31 cellular contexts compared by ENCODE assay signal in genomic region chr5:51567636-51568035, GRCh38.
"Had no signal": no experiment of that assay in that cellular context is flagged by ENCODE, and none has a peak within 500 bp of the region (broad histone marks: within the 10 kb centered on the region; RNA-seq: fewer than 3 reads in every experiment).

No MANE protein-coding gene starts in this region.

- H3K4me3 Mint-ChIP-seq: activated naive CD8-positive, alpha-beta T cell treated with anti-CD3 and anti-CD28 coated beads for 36 hours; brain; naive B cell; T-helper 17 cell had no signal

- ATAC-seq: activated CD4-positive, CD25-positive, alpha-beta regulatory T cell treated with anti-CD3 and anti-CD28 coated beads, Interleukin-2, amount 50 U/mL, for 24 hours; sciatic nerve; stimulated activated naive CD8-positive, alpha-beta T cell treated with anti-CD3 and anti-CD28 coated beads, Interleukin-15, Interleukin-2, amounts not matched to agents 100 U/mL and 50 U/mL, for 24 hours; T-helper 17 cell had no signal

- H3K36me3 ChIP-seq: adrenal gland, ascending aorta, esophagus muscularis mucosa, left ventricle myocardium inferior, ovary, prostate gland, transverse colon, WERI-Rb-1 had no signal

- H3K4me3 ChIP-seq: adrenal gland, ascending aorta, esophagus muscularis mucosa, left ventricle myocardium inferior, lung, ovary, prostate gland, skin epidermis, testis, transverse colon had no signal

- H3K4me1 Mint-ChIP-seq: activated naive CD8-positive, alpha-beta T cell treated with anti-CD3 and anti-CD28 coated beads for 36 hours; brain; naive B cell; T-helper 17 cell had no signal

- H3K9me3 ChIP-seq: adrenal gland, ascending aorta, esophagus muscularis mucosa, left ventricle myocardium inferior, ovary, prostate gland, testis, transverse colon had no signal

- H3K27ac Mint-ChIP-seq: activated naive CD8-positive, alpha-beta T cell treated with anti-CD3 and anti-CD28 coated beads for 36 hours; brain; naive B cell; T-helper 17 cell had no signal

- H3K36me3 Mint-ChIP-seq: activated naive CD8-positive, alpha-beta T cell treated with anti-CD3 and anti-CD28 coated beads for 36 hours; brain; naive B cell had no signal

- H3K27me3 Mint-ChIP-seq: activated naive CD8-positive, alpha-beta T cell treated with anti-CD3 and anti-CD28 coated beads for 36 hours; naive B cell; T-helper 17 cell had no signal

- DNase-seq: activated CD4-positive, alpha-beta T cell treated with anti-CD3 and anti-CD28 coated beads for 48 hours; activated CD4-positive, alpha-beta T cell treated with anti-CD3 and anti-CD28 coated beads, Interleukin-2, amount 50 U/mL, for 48 hours; activated CD8-positive, alpha-beta memory T cell treated with anti-CD3 and anti-CD28 coated beads for 24 hours; activated effector memory CD4-positive, alpha-beta T cell treated with Interleukin-2 at 50 U/mL for 16 hours; activated naive CD4-positive, alpha-beta T cell treated with Interleukin-2 at 50 U/mL for 16 hours; activated naive CD8-positive, alpha-beta T cell treated with anti-CD3 and anti-CD28 coated beads for 36 hours; adrenal gland; central memory CD4-positive, alpha-beta T cell; left ventricle myocardium inferior; naive B cell; ovary; retina; stimulated activated CD4-positive, alpha-beta T cell treated with anti-CD3 and anti-CD28 coated beads, Interleukin-12 subunit alpha, Interleukin-12 subunit beta, amount 100 ng/mL, for 4 hours; stimulated activated CD4-positive, alpha-beta T cell treated with anti-CD3 and anti-CD28 coated beads, Interleukin-4, amount 100 ng/mL, for 1 hour; stimulated activated naive CD8-positive, alpha-beta T cell treated with anti-CD3 and anti-CD28 coated beads, Interleukin-15, Interleukin-2, amounts not matched to agents 100 U/mL and 50 U/mL, for 24 hours; T-helper 17 cell; T1000; testis; transverse colon; WERI-Rb-1 had no signal

- H3K4me1 ChIP-seq: adrenal gland, ascending aorta, esophagus muscularis mucosa, left ventricle myocardium inferior, prostate gland, testis, transverse colon had no signal

- H3K27me3 ChIP-seq: adrenal gland, ascending aorta, esophagus muscularis mucosa, ovary, testis, transverse colon had no signal

- FAIRE-seq: endothelial cell of umbilical vein, frontal cortex, islet of Langerhans had no signal

- H3K27ac ChIP-seq: adrenal gland, ascending aorta, esophagus muscularis mucosa, left ventricle myocardium inferior, ovary, prostate gland, skin epidermis, testis, transverse colon, WERI-Rb-1 had no signal

- H3K9me3 Mint-ChIP-seq: activated naive CD8-positive, alpha-beta T cell treated with anti-CD3 and anti-CD28 coated beads for 36 hours had no signal
